In genomic region chr12:108514973-108515814, GRCh38 we compare ENCODE assay signal across 8 cellular contexts. TPM values are rescaled to one million over a fixed set of nuclear protein-coding genes. Genes with fewer than 3 reads are reported as not detected.
DNase-seq lines count a peak whose midpoint lies in the region; ATAC-seq and TF ChIP-seq lines count a peak whose summit lies in the region.

TSS of gene FICD (plus strand) at chr12:108515277. CDS start at chr12:108516973, 1,696 bp downstream.

- H3K27me3 ChIP-seq in PC-9 (ENCODE audit: insufficient read depth, low read depth) = no peaks in the 10 kb centered on the region
- no peaks in the 10 kb centered on the region for H3K27me3 ChIP-seq in mucosa of rectum (ENCODE audit: control insufficient read depth in 2 of 2, insufficient read depth in 2 of 2, low read length in 2 of 2)

- H3K9ac ChIP-seq in mucosa of rectum (ENCODE audit: low read depth in 1 of 2, low read length in 2 of 2) = peak within 1 kb of the TSS; percentile 79 to 82

- H3K36me3 ChIP-seq in PC-9 (ENCODE audit: low read depth) (peaks cover 4% of the 10 kb centered on the region), mucosa of rectum (ENCODE audit: control insufficient read depth in 2 of 2, insufficient read depth in 2 of 2, low read length in 2 of 2) (peaks cover 15 to 28% of the 10 kb centered on the region in 2 donors)

- no peaks in the 10 kb centered on the region; the same call in 1 of the 2 replicates for H3K79me2 ChIP-seq in PC-9 (ENCODE audit: low read depth)

- no peak for TF ChIP-seq CTCF in PC-9 (conservative IDR thresholded peaks at IDR 0.05)

- intact Hi-C loops in PC-9 (cut with micrococcal nuclease; ENCODE audit: unreplicated experiment) = loop anchor here (1.0 to 10.0 kb wide), 4 partner anchors 100 to 598 kb away; partner anchors contain the start of gene ALKBH2

- H3K9me3 ChIP-seq in PC-9 (ENCODE audit: insufficient read depth, low read depth) = no peaks in the 10 kb centered on the region
- H3K9me3 ChIP-seq in mucosa of rectum (ENCODE audit: control insufficient read depth in 2 of 2, low read length in 2 of 2) = no peaks in the 10 kb centered on the region

- peaks cover 11% of the 10 kb centered on the region; the same call in 1 of the 2 replicates for H3K4me1 ChIP-seq in PC-9 (replicated peaks; ENCODE audit: insufficient read depth)
- peaks cover 8 to 11% of the 10 kb centered on the region in 2 donors for H3K4me1 ChIP-seq in mucosa of rectum (ENCODE audit: control insufficient read depth in 2 of 2, insufficient read depth in 2 of 2, low read length in 2 of 2)

- POLR2A ChIA-PET in PC-9 (lab: Charles Lee; ENCODE audit: unreplicated experiment) = no interaction called here

- peaks cover 7% of the 10 kb centered on the region; the same call in 1 of the 2 replicates for H4K20me1 ChIP-seq in PC-9 (ENCODE audit: insufficient read depth)

- BruUV-seq in PC-9 (replicated peaks; lab: Mats Ljungman, UMichigan) = TSS peak; percentile 53

- peak; percentile 74 for ATAC-seq in GM21723 (IDR thresholded peaks at IDR 0.05; ENCODE audit: unreplicated experiment)

- in situ Hi-C loops in KBM-7 (cut with MboI; ENCODE audit: low pct_unique_long_range_greater_than_20kb, low sequenced_read_pairs) = no loop called here

- CTCF ChIA-PET in PC-9 (lab: Charles Lee) = interaction anchor here (0.6 kb wide), 1 partner anchor 129 kb away, joined by 4 read pairs; no protein-coding TSS in a partner anchor

- no peaks in the 10 kb centered on the region for H3K9me2 ChIP-seq in PC-9 (ENCODE audit: insufficient read depth)

- peak within 1 kb of the TSS; percentile 75 for H2AFZ ChIP-seq in PC-9

- peaks cover 7% of the 10 kb centered on the region; the same call in 1 of the 2 replicates for H3F3A ChIP-seq in PC-9 (ENCODE audit: insufficient read depth, low read depth)

- H3K4me2 ChIP-seq in PC-9 = peak within 1 kb of the TSS; percentile 76

- H3K27ac ChIP-seq in PC-9 = 0 out of 2 replicates have a peak within 1 kb of the TSS, but pooled peaks have one; percentile 23
- peak within 1 kb of the TSS; percentile 17 to 58 for H3K27ac ChIP-seq in mucosa of rectum (ENCODE audit: low read depth in 2 of 2, low read length in 2 of 2)

- H3K4me3 ChIP-seq in PC-9 = peak within 1 kb of the TSS; percentile 80
- H3K4me3 ChIP-seq in mucosa of rectum (ENCODE audit: low read length in 2 of 2) = peak within 1 kb of the TSS; percentile 86 to 92

- TF ChIP-seq POLR2A in erythroblast (IDR thresholded peaks at IDR 0.05; ENCODE audit: low read length) = peak; percentile 60

- DNase-seq in DMS53 treated with DMSO at 0.1 percent for 48 hours (lab: John Stamatoyannopoulos, UW; ENCODE audit: unreplicated experiment) (peak; percentile 99), KBM-7 (peak; percentile 99), PC-9 (peak; percentile 96 to 99), erythroblast (lab: John Stamatoyannopoulos, UW) (peak; percentile 98 to 99)
- peak; percentile 98 for DNase-seq in activated T-cell treated with anti-CD3 and anti-CD28 coated beads, Interleukin-2, amount 50 U/mL, for 1 hour
- DNase-seq in stimulated activated CD8-positive, alpha-beta memory T cell treated with anti-CD3 and anti-CD28 coated beads, Interleukin-4, amount 100 ng/mL, for 4 hours (ENCODE audit: low read depth in 2 of 2, low spot score in 1 of 2) = peak; percentile 99

RNA-seq across cellular contexts. Expression of gene FICD, which starts in this region (rescaled TPM):
- 1.9 and 3.2 TPM in 2 replicates for total RNA-seq in PC-9 (2021)

Comparison
In these comparisons a context has a peak if more than half of its experiments do, and no peak if none do; other contexts are left out.
1. Peak in every context shown above with its lines: DNase-seq, ATAC-seq, H3K4me3 ChIP-seq and H3K27ac ChIP-seq.